ENCODE assay signal across 3 cellular contexts in genomic region chr19:15650123-15650522, GRCh38.
TF ChIP-seq lines count a peak whose summit lies in the region.

No MANE protein-coding gene starts in this region.

TF ChIP-seq in A549, 52 proteins besides CTCF, POLR2A, EP300 and RAD21:
- peak; percentile 10 for TF ChIP-seq ZFP36 (IDR thresholded peaks at IDR 0.05; ENCODE audit: borderline replicate concordance, partially characterized antibody)

TF ChIP-seq in HEK293, 187 proteins besides CTCF, POLR2A, EP300 and RAD21:
- peak; percentile 40; the same call in 1 of the 2 replicates for TF ChIP-seq ZNF16 (tag by site-specific recombination; IDR thresholded peaks at IDR 0.05; ENCODE audit: low read depth)

TF ChIP-seq in K562, 482 proteins besides CTCF, POLR2A, EP300 and RAD21:
- TF ChIP-seq ZFP36 (IDR thresholded peaks at IDR 0.05; ENCODE audit: low read depth, low read length, partially characterized antibody) = peak; percentile 39
- TF ChIP-seq BCOR (IDR thresholded peaks at IDR 0.05) = peak; percentile 48; the same call in 1 of the 2 replicates
- TF ChIP-seq RBM25 (IDR thresholded peaks at IDR 0.05; ENCODE audit: low read depth, low read length, severe bottlenecking) = peak; percentile 65
